Comparison of ENCODE assay signal across 1 cellular context in the genomic region with DNA sequence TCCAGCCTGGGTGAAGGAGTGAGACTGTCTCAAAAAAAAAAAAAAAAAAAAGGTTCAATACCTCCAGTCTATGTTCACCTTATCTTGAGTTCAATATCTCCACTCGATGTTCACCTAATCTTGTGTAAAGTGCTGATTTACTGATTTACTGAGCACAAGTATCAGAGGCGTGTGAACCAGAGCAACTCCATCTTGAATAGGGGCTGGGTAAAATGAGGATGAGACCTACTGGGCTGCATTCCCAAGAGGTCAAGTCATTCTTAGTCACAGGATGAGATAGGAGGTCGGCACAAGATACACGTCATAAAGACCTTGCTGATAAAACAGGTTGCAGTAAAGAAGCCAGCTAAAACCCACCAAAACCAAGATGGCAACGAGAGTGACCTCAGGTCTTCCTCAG.
TF ChIP-seq lines count a peak whose summit lies in the region.

No MANE protein-coding gene starts in this region.

TF ChIP-seq in A549, 52 proteins besides CTCF, POLR2A, EP300 and RAD21 (continued from another document):
- TF ChIP-seq TFCP2L1 (CRISPR knock-in tag; IDR thresholded peaks at IDR 0.05) (peak; percentile 95; the same call in 1 of the 2 replicates), FOXS1 (CRISPR knock-in tag; IDR thresholded peaks at IDR 0.05) (peak; percentile 96; the same call in 1 of the 2 replicates), EHF (CRISPR knock-in tag; IDR thresholded peaks at IDR 0.05) (peak; percentile 95), NPAS2 (CRISPR knock-in tag; IDR thresholded peaks at IDR 0.05; ENCODE audit: borderline replicate concordance) (0 out of 2 replicates have a peak, but pooled peaks have one; percentile 58), HEYL (CRISPR knock-in tag; IDR thresholded peaks at IDR 0.05) (peak; percentile 91; the same call in 1 of the 2 replicates)
